ENCODE assay signal across 8 cellular contexts in genomic region chr9:95268681-95269080, GRCh38. TPM values are rescaled to one million over a fixed set of nuclear protein-coding genes. Genes with fewer than 3 reads are reported as not detected.
DNase-seq lines count a peak whose midpoint lies in the region; ATAC-seq and TF ChIP-seq lines count a peak whose summit lies in the region.

No MANE protein-coding gene starts in this region.

- H3K9me2 ChIP-seq in PC-3 (replicated peaks; ENCODE audit: low read length), result no peaks in the 10 kb centered on the region

- H3K4me1 ChIP-seq in PC-3 (ENCODE audit: insufficient read depth, low read length), result no peaks in the 10 kb centered on the region

- H3K4me2 ChIP-seq in PC-3 (ENCODE audit: low read length), result no peak overlapping the region

- CTCF ChIA-PET in PC-3 (lab: Charles Lee), result no interaction called here

- no peaks in the 10 kb centered on the region for H3K36me3 ChIP-seq in PC-3 (ENCODE audit: low read depth, low read length)

- POLR2A ChIA-PET in PC-3 (lab: Charles Lee; ENCODE audit: unreplicated experiment), result no interaction called here

- no TSS peak for BruUV-seq in PC-3 (replicated peaks; lab: Mats Ljungman, UMichigan)

- H3K9me3 ChIP-seq in PC-3 (ENCODE audit: low read length), result no peaks in the 10 kb centered on the region

- ATAC-seq in PC-3, result peak; percentile 45; the same call in 1 of the 2 replicates
- ATAC-seq in sciatic nerve, result peak; percentile 87
- no peak for ATAC-seq in GM18861 (IDR thresholded peaks at IDR 0.05; ENCODE audit: unreplicated experiment)

- no peak overlapping the region for H3K9ac ChIP-seq in PC-3 (ENCODE audit: low read length)

- H3K79me2 ChIP-seq in PC-3 (ENCODE audit: low read length), result no peaks in the 10 kb centered on the region

- H2AFZ ChIP-seq in PC-3 (ENCODE audit: low read length), result no peak overlapping the region

- no peaks in the 10 kb centered on the region for H3K27me3 ChIP-seq in PC-3 (ENCODE audit: low read length)

- DNase-seq in DMS 273 treated with DMSO at 0.1 percent for 48 hours (lab: John Stamatoyannopoulos, UW), result peak; percentile 19
- DNase-seq in HuH-7 (ENCODE audit: low spot score), result peak; percentile 28
- peak; percentile 23 for DNase-seq in PC-3
- DNase-seq in fibroblast of the aortic adventitia (ENCODE audit: low read depth), result peak; percentile 66
- DNase-seq in sciatic nerve (ENCODE audit: low spot score), result no peak
- DNase-seq in KG1 (lab: John Stamatoyannopoulos, UW), result no peak
- DNase-seq in AML-193 (lab: John Stamatoyannopoulos, UW), result no peak

- H3K4me3 ChIP-seq in PC-3 (ENCODE audit: low read length) (no peak overlapping the region), fibroblast of the aortic adventitia (ENCODE audit: low read depth, low read length) (no peak overlapping the region)

- intact Hi-C loops in PC-3 (cut with micrococcal nuclease), result loop anchor here (5.0 to 10.0 kb wide), 3 partner anchors 39 to 946 kb away; no protein-coding TSS in a partner anchor
- intact Hi-C loops in sciatic nerve (cut with DNase I), result no loop called here

- H3K27ac ChIP-seq in PC-3 (ENCODE audit: low read length), result no peak overlapping the region

- TF ChIP-seq CTCF in PC-3 (conservative IDR thresholded peaks at IDR 0.05; ENCODE audit: low read depth, low read length) (peak; percentile 47), fibroblast of the aortic adventitia (IDR thresholded peaks at IDR 0.05; ENCODE audit: insufficient read depth, low read length) (peak; percentile 71)

- H3F3A ChIP-seq in PC-3 (ENCODE audit: low read length, unreplicated experiment), result no peaks in the 10 kb centered on the region

- no peaks in the 10 kb centered on the region for H4K20me1 ChIP-seq in PC-3 (ENCODE audit: low read length)

RNA-seq across cellular contexts. Expression of gene FANCC, which starts 48.8 kb away (rescaled TPM):
- total RNA-seq in PC-3 (2014; rRNA removed) (6.0 and 6.9 TPM in 2 replicates), fibroblast of the aortic adventitia (ENCODE audit: low replicate concordance) (5.5 and 15.9 TPM in 2 replicates), sciatic nerve (13.6 TPM)

Comparison
In these comparisons a context has a peak if more than half of its experiments do, and no peak if none do; other contexts are left out.
1. DNase-seq: peak in DMS 273 treated with DMSO at 0.1 percent for 48 hours (single experiment), HuH-7 (single experiment), PC-3 (single experiment) and fibroblast of the aortic adventitia (single experiment); none in sciatic nerve (single experiment), KG1 (single experiment) and AML-193 (0 of 2).